21 cellular contexts compared by ENCODE assay signal in the genomic region with DNA sequence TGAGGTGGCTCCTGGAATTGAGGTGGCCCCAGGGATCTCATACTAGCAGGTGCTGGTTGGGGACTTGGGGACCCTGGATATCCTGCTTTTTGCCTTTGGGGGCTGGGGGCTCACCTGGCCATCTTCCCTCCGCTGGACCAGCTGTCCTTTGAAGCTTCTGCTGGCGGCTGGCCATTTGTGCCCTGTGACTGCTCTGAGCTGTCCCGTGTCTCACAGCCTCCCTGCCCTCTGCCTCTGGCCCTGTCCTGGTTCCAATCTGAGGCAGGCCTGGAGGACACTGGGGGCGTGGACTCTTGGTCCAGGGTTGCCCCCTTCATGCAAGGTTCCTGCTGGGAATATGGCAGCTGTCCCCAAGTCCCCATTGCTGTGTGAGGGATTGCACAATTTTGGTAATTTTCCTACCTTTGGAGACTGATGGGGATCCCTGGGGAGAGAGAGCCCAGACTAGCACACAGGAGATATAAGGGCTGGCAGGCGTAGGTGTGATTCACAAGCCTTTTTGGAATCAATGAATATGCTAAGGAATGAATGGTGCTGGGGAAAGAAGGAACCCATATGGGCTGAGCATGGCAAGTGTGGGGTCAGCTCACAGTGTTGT. TPM values are rescaled to one million over a fixed set of nuclear protein-coding genes. Genes with fewer than 3 reads are reported as not detected.
DNase-seq lines count a peak whose midpoint lies in the region; ATAC-seq, FAIRE-seq and TF ChIP-seq lines count a peak whose summit lies in the region.
"Had no signal": no experiment of that assay in that cellular context is flagged by ENCODE, and none has a peak within 500 bp of the region (broad histone marks: within the 10 kb centered on the region; RNA-seq: fewer than 3 reads in every experiment).

No MANE protein-coding gene starts in this region.

- DNase-seq in activated naive CD4-positive, alpha-beta T cell (lab: John Stamatoyannopoulos, UW): no peak
- peak; percentile 43 for DNase-seq in GM03348 (ENCODE audit: low spot score)
- DNase-seq in K562 (ENCODE audit: extremely low read depth in 1 of 4, low spot score in 3 of 4): no peak
- peak; percentile 62 for DNase-seq in osteoblast (ENCODE audit: insufficient read length, low spot score, missing footprints)
- DNase-seq in NCI-H345 treated with DMSO at 0.1 percent for 48 hours (lab: John Stamatoyannopoulos, UW; ENCODE audit: unreplicated experiment): no peak
- no peak for DNase-seq in NCI-H1694 (lab: John Stamatoyannopoulos, UW)
- DNase-seq: activated CD4-positive, alpha-beta T cell treated with anti-CD3 and anti-CD28 coated beads, Interleukin-2, amount 50 U/mL, for 4 hours; amniotic stem cell; Calu3; dorsolateral prefrontal cortex; KBM-7; left cardiac atrium; midbrain; NCI-H2081; NCI-H526; SW 1271; testis had no signal

- no peak for FAIRE-seq in K562 (lab: Jason Lieb, UNC)
- FAIRE-seq: TTC549 had no signal

- TF ChIP-seq POLR2A in K562 (conservative IDR thresholded peaks at IDR 0.05): no peak

- H3K4me3 ChIP-seq in K562 (no peak overlapping the region), osteoblast (ENCODE audit: insufficient read depth, low read length) (no peak overlapping the region)
- H3K4me3 ChIP-seq: dorsolateral prefrontal cortex, gastroesophageal sphincter, testis had no signal

- peaks cover 59% of the 10 kb centered on the region for H3K4me1 Mint-ChIP-seq in activated naive CD4-positive, alpha-beta T cell treated with anti-CD3 and anti-CD28 coated beads, Interleukin-2, amount 50 U/mL, for 24 hours

- H3K27ac ChIP-seq in K562 (ENCODE audit: extremely low read depth, low read depth, low read length) (no peak overlapping the region), osteoblast (ENCODE audit: low read depth, low read length) (no peak overlapping the region)
- H3K27ac ChIP-seq: dorsolateral prefrontal cortex, gastroesophageal sphincter, testis had no signal

- H3K36me3 ChIP-seq in K562 (ENCODE audit: control insufficient read depth, insufficient read depth, low read length): peaks cover 80% of the 10 kb centered on the region; the same call in 2 of the 3 replicates
- peaks cover 5% of the 10 kb centered on the region for H3K36me3 ChIP-seq in osteoblast (ENCODE audit: insufficient read depth, low read length)

- BruUV-seq in K562 (replicated peaks; lab: Mats Ljungman, UMichigan): no TSS peak

- peak overlapping the region; percentile 81 for H3K27ac Mint-ChIP-seq in activated naive CD4-positive, alpha-beta T cell treated with anti-CD3 and anti-CD28 coated beads, Interleukin-2, amount 50 U/mL, for 24 hours

- H3K9me3 ChIP-seq in K562 (replicated peaks; ENCODE audit: control insufficient read depth, insufficient read depth, low read depth, low read length): peaks cover 2% of the 10 kb centered on the region
- no peaks in the 10 kb centered on the region for H3K9me3 ChIP-seq in osteoblast (ENCODE audit: low read depth, low read length)
- H3K9me3 ChIP-seq: gastroesophageal sphincter, testis had no signal

- H3K27me3 ChIP-seq in K562 (ENCODE audit: control insufficient read depth in 2 of 2, insufficient read depth in 2 of 2, low read length in 2 of 2): no peaks in the 10 kb centered on the region
- no peaks in the 10 kb centered on the region for H3K27me3 ChIP-seq in osteoblast (ENCODE audit: insufficient read depth, low read length)
- H3K27me3 ChIP-seq: dorsolateral prefrontal cortex, gastroesophageal sphincter, testis had no signal

- TF ChIP-seq CTCF in K562 (IDR thresholded peaks at IDR 0.05 in 2 of 3, conservative IDR thresholded peaks at IDR 0.05 in 1 of 3; ENCODE audit: insufficient read depth in 2 of 3, low read depth in 1 of 3, low read length in 3 of 3) (no peak), osteoblast (IDR thresholded peaks at IDR 0.05; ENCODE audit: extremely low read depth, low read depth, low read length) (no peak)

- intact Hi-C loops in K562 (cut with micrococcal nuclease): no loop called here

- H2AFZ ChIP-seq in K562 (ENCODE audit: low read depth, low read length) (no peak overlapping the region), osteoblast (ENCODE audit: low read length) (no peak overlapping the region)

- H3K4me1 ChIP-seq in K562 (replicated peaks in 1 of 2; ENCODE audit: control insufficient read depth in 2 of 2, insufficient read depth in 2 of 2, low read length in 2 of 2): peaks cover 26 to 47% of the 10 kb centered on the region in 2 experiments
- peaks cover 20% of the 10 kb centered on the region for H3K4me1 ChIP-seq in osteoblast (ENCODE audit: insufficient read depth, low read length)
- H3K4me1 ChIP-seq: testis had no signal

- H3K79me2 ChIP-seq in K562 (ENCODE audit: control insufficient read depth, insufficient read depth, low read length) (peaks cover 74% of the 10 kb centered on the region), osteoblast (ENCODE audit: insufficient read depth, low read length) (peaks cover 72% of the 10 kb centered on the region)

- H3K36me3 Mint-ChIP-seq in activated naive CD4-positive, alpha-beta T cell treated with anti-CD3 and anti-CD28 coated beads, Interleukin-2, amount 50 U/mL, for 24 hours: peaks cover 8% of the 10 kb centered on the region

- POLR2A ChIA-PET in K562 (lab: Yijun Ruan, JAX): interaction anchor here (0.6 kb wide), 1 partner anchor 10 kb away, joined by 3 read pairs; no protein-coding TSS in a partner anchor

- CTCF ChIA-PET in K562 (lab: Yijun Ruan, JAX; ENCODE audit: low intra/inter-chr PET ratio): no interaction called here

- TF ChIP-seq RAD21 in K562 (CRISPR knock-in tag; conservative IDR thresholded peaks at IDR 0.05 in 1 of 2, IDR thresholded peaks at IDR 0.05 in 1 of 2): no peak

- TF ChIP-seq EP300 in K562 (IDR thresholded peaks at IDR 0.05; ENCODE audit: low read length): no peak

- H3K27me3 Mint-ChIP-seq in activated naive CD4-positive, alpha-beta T cell treated with anti-CD3 and anti-CD28 coated beads, Interleukin-2, amount 50 U/mL, for 24 hours: no peaks in the 10 kb centered on the region

- H3K4me2 ChIP-seq in K562 (ENCODE audit: insufficient read depth, low read length) (no peak overlapping the region), osteoblast (ENCODE audit: insufficient read depth, low read length) (no peak overlapping the region)

- H3K9me3 Mint-ChIP-seq in activated naive CD4-positive, alpha-beta T cell treated with anti-CD3 and anti-CD28 coated beads, Interleukin-2, amount 50 U/mL, for 24 hours: no peaks in the 10 kb centered on the region

- H3K9me1 ChIP-seq in K562 (ENCODE audit: control insufficient read depth, insufficient read depth, low read length): peaks cover 9% of the 10 kb centered on the region

- H3K9ac ChIP-seq in K562 (ENCODE audit: insufficient read depth in 1 of 2, low read depth in 2 of 2, low read length in 2 of 2): no peak overlapping the region

- ATAC-seq in K562 (no peak), GM19397 (IDR thresholded peaks at IDR 0.05; ENCODE audit: unreplicated experiment) (no peak)
- ATAC-seq: gastroesophageal sphincter, left cardiac atrium had no signal

- WGBS in K562 (ENCODE audit: insufficient coverage, low coverage, missing lambda C conversion rate): 88% methylated on average over 5 of the region's 5 CpGs

- in situ Hi-C loops in K562 (cut with MboI): no loop called here

- H4K20me1 ChIP-seq in K562 (replicated peaks; ENCODE audit: control insufficient read depth, insufficient read depth, low read length) (peaks cover 21% of the 10 kb centered on the region), osteoblast (ENCODE audit: insufficient read depth, low read length) (peaks cover 62% of the 10 kb centered on the region)

- H3K4me3 Mint-ChIP-seq in activated naive CD4-positive, alpha-beta T cell treated with anti-CD3 and anti-CD28 coated beads, Interleukin-2, amount 50 U/mL, for 24 hours: no peak overlapping the region

TF ChIP-seq in K562, 482 proteins besides CTCF, POLR2A, EP300 and RAD21 (continues in another document):
- TF ChIP-seq MYNN (IDR thresholded peaks at IDR 0.05): no peak
- no peak for TF ChIP-seq MYNN (CRISPR knock-in tag; IDR thresholded peaks at IDR 0.05)
- no peak for TF ChIP-seq ZNF124 (CRISPR knock-in tag; IDR thresholded peaks at IDR 0.05)

RNA-seq across cellular contexts. Expression of a gene that starts 19.2 kb away (rescaled TPM):
- 155 and 371 TPM in 2 replicates for total RNA-seq in K562 (2011; cell fraction: chromatin; rRNA removed; ENCODE audit: low replicate concordance)
- 245 and 277 TPM in 2 replicates for total RNA-seq in K562 (2011; cell fraction: nucleolus; rRNA removed)
- 151 and 184 TPM in 2 replicates for total RNA-seq in K562 (2011; cell fraction: nucleoplasm; rRNA removed)
- total RNA-seq in K562 (2014; rRNA removed) (59.0 and 73.5 TPM in 2 replicates), K562 (2014; rRNA removed; fragmentation: Illumina TruSeq; extraction: Trizol) (15.9 and 19.0 TPM in 2 replicates), K562 (2015; rRNA removed; fragmentation: Illumina TruSeq; extraction: Trizol) (28.6 and 29.9 TPM in 2 replicates), K562 (2021) (104 and 108 TPM in 2 replicates), osteoblast (49.5 and 51.0 TPM in 2 replicates)
- polyA plus RNA-seq in K562 (2011; rRNA removed) (28.6 and 31.0 TPM in 2 replicates), K562 (2014; fragmentation: Illumina TruSeq; extraction: Trizol) (26.4 and 37.3 TPM in 2 replicates), K562 (2014; fragmentation: Nextera tagmentation; extraction: Ambion mirVana) (1 to 10 TPM; 2.3 to 2.4 TPM), K562 (2014; rRNA removed) (49.4 and 64.0 TPM in 2 replicates)
- polyA plus RNA-seq in K562 (2011; cell fraction: cytosol; rRNA removed): 19.2 and 48.3 TPM in 2 replicates
- 193 and 347 TPM in 2 replicates for polyA plus RNA-seq in K562 (2011; cell fraction: nucleus; rRNA removed)
- polyA plus RNA-seq in K562 (2012): 53.4 and 59.6 TPM in 2 replicates
- 27.7 and 54.0 TPM in 2 replicates for polyA minus RNA-seq in K562 (2011; rRNA and poly(A)+ RNA removed)
- polyA minus RNA-seq in K562 (2011; cell fraction: cytosol; rRNA and poly(A)+ RNA removed): 42.4 and 51.4 TPM in 2 replicates
- polyA minus RNA-seq in K562 (2011; cell fraction: nucleus; rRNA and poly(A)+ RNA removed): 109 TPM in 2 replicates

Comparison
In these comparisons a context has a peak if more than half of its experiments do, and no peak if none do; other contexts are left out.
1. DNase-seq: peak in GM03348 (single experiment) and osteoblast (single experiment); none in activated naive CD4-positive, alpha-beta T cell (0 of 4), K562 (0 of 4), NCI-H345 treated with DMSO at 0.1 percent for 48 hours (single experiment) and NCI-H1694 (single experiment).